Comparison of ENCODE assay signal across 2 cellular contexts in the genomic region with DNA sequence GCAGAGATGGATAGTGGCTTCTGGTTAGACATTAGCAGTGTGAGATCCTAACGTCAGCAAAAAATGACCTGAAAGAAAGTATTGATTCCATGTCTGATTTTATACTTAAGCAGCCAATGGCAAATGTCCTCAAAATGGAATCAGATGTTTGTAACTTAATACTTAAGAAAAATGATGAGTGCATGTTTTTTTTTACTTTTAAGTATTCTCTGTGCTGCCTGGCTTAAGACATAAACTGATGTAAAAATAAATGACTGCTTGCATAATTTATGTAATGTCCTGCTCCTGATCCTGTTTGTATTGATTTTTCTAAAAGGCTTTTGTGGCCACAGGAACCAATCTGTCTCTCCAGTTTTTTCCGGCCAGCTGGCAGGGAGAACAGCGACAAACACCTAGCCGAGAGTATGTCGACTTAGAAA.
TF ChIP-seq lines count a peak whose summit lies in the region.

No MANE protein-coding gene starts in this region.

TF ChIP-seq in K562, 482 proteins besides CTCF, POLR2A, EP300 and RAD21:
- TF ChIP-seq, protein P1, sequence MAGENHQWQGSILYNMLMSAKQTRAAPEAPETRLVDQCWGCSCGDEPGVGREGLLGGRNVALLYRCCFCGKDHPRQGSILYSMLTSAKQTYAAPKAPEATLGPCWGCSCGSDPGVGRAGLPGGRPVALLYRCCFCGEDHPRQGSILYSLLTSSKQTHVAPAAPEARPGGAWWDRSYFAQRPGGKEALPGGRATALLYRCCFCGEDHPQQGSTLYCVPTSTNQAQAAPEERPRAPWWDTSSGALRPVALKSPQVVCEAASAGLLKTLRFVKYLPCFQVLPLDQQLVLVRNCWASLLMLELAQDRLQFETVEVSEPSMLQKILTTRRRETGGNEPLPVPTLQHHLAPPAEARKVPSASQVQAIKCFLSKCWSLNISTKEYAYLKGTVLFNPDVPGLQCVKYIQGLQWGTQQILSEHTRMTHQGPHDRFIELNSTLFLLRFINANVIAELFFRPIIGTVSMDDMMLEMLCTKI (IDR thresholded peaks at IDR 0.05; ENCODE audit: partially characterized antibody), result no peak
- TF ChIP-seq ZNF316 (IDR thresholded peaks at IDR 0.05), result peak; percentile 64
- TF ChIP-seq ZC3H8 (IDR thresholded peaks at IDR 0.05), result no peak
- no peak for TF ChIP-seq MAFG (tag; conservative IDR thresholded peaks at IDR 0.05)
- TF ChIP-seq, protein P2, sequence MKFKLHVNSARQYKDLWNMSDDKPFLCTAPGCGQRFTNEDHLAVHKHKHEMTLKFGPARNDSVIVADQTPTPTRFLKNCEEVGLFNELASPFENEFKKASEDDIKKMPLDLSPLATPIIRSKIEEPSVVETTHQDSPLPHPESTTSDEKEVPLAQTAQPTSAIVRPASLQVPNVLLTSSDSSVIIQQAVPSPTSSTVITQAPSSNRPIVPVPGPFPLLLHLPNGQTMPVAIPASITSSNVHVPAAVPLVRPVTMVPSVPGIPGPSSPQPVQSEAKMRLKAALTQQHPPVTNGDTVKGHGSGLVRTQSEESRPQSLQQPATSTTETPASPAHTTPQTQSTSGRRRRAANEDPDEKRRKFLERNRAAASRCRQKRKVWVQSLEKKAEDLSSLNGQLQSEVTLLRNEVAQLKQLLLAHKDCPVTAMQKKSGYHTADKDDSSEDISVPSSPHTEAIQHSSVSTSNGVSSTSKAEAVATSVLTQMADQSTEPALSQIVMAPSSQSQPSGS (CRISPR knock-in tag; IDR thresholded peaks at IDR 0.05), result no peak
TF ChIP-seq in K562: peak in this region for 1.

TF ChIP-seq in HepG2, 621 proteins besides CTCF, POLR2A, EP300 and RAD21:
- TF ChIP-seq ZFP36L2 (CRISPR knock-in tag; IDR thresholded peaks at IDR 0.05), result no peak
- TF ChIP-seq MAFK (conservative IDR thresholded peaks at IDR 0.05 in 1 of 2, IDR thresholded peaks at IDR 0.05 in 1 of 2; ENCODE audit: low read length in 2 of 2), result peak; percentile 58 to 61
- peak; percentile 37; the same call in 1 of the 2 replicates for TF ChIP-seq MAFF (IDR thresholded peaks at IDR 0.05; ENCODE audit: low read depth, low read length)
